In genomic region chr16:1420540-1421205, GRCh38 we compare ENCODE assay signal across 8 cellular contexts. TPM values are rescaled to one million over a fixed set of nuclear protein-coding genes. Genes with fewer than 3 reads are reported as not detected.
DNase-seq lines count a peak whose midpoint lies in the region; ATAC-seq and TF ChIP-seq lines count a peak whose summit lies in the region.

Gene UQCC4 (minus strand): TSS chr16:1420747. CDS start chr16:1420723, 24 bp downstream.

- BruUV-seq in Calu3 (replicated peaks; lab: Mats Ljungman, UMichigan): no TSS peak

- H3K36me3 ChIP-seq in HUES64 (ENCODE audit: insufficient read depth, low read length) (peaks cover 4% of the 10 kb centered on the region; the same call in 1 of the 2 replicates), OCI-LY1 (ENCODE audit: insufficient read depth, low read length) (peaks cover 2% of the 10 kb centered on the region; the same call in 1 of the 2 replicates)

- H3K4me1 Mint-ChIP-seq in Calu3 (ENCODE audit: low read depth, unreplicated experiment) (no peaks in the 10 kb centered on the region), endothelial cell (ENCODE audit: unreplicated experiment) (peaks cover 2% of the 10 kb centered on the region)

- peak within 1 kb of the TSS; percentile 92 for H2AFZ ChIP-seq in OCI-LY1 (ENCODE audit: low read length)

- TF ChIP-seq CTCF in Calu3 (IDR thresholded peaks at IDR 0.05; ENCODE audit: unreplicated experiment): no peak
- no peak for TF ChIP-seq CTCF in OCI-LY1 (IDR thresholded peaks at IDR 0.05; ENCODE audit: low read length)
- TF ChIP-seq CTCF in endothelial cell (IDR thresholded peaks at IDR 0.05; ENCODE audit: unreplicated experiment): no peak

- H3K36me3 Mint-ChIP-seq in Calu3 (ENCODE audit: insufficient read depth, unreplicated experiment): peaks cover 49% of the 10 kb centered on the region
- no peaks in the 10 kb centered on the region for H3K36me3 Mint-ChIP-seq in endothelial cell (ENCODE audit: low read depth, unreplicated experiment)

- CTCF ChIA-PET in Calu3 (lab: Charles Lee): interaction anchor here (0.7 to 1.7 kb wide), 11 partner anchors 9 to 348 kb away, joined by 3 to 8 read pairs (median 4); partner anchors contain the start of genes IFT140 and MAPK8IP3

- peak within 1 kb of the TSS; percentile 81 for H3K4me3 Mint-ChIP-seq in Calu3 (ENCODE audit: low read depth, unreplicated experiment)
- H3K4me3 Mint-ChIP-seq in endothelial cell (ENCODE audit: unreplicated experiment): peak within 1 kb of the TSS; percentile 94

- H3K9me2 ChIP-seq in OCI-LY1 (ENCODE audit: low read depth, low read length): no peaks in the 10 kb centered on the region

- H3K4me3 ChIP-seq in HUES64 (ENCODE audit: low read length): peak within 1 kb of the TSS; percentile 88
- H3K4me3 ChIP-seq in OCI-LY1 (ENCODE audit: low read depth, low read length, poor library complexity, severe bottlenecking): peak within 1 kb of the TSS; percentile 88

- H3K27ac ChIP-seq in HUES64 (ENCODE audit: low read depth, low read length) (peak within 1 kb of the TSS; percentile 54), OCI-LY1 (ENCODE audit: low read depth, low read length, poor library complexity, severe bottlenecking) (peak within 1 kb of the TSS; percentile 86)

- H3K27ac Mint-ChIP-seq in Calu3 (ENCODE audit: unreplicated experiment) (peak within 1 kb of the TSS; percentile 91), endothelial cell (ENCODE audit: unreplicated experiment) (peak within 1 kb of the TSS; percentile 94)

- H3K9me3 ChIP-seq in HUES64 (ENCODE audit: insufficient read depth, low read depth, low read length): no peaks in the 10 kb centered on the region
- H3K9me3 ChIP-seq in OCI-LY1 (ENCODE audit: low read length): no peaks in the 10 kb centered on the region

- no peaks in the 10 kb centered on the region for H3K27me3 ChIP-seq in HUES64 (ENCODE audit: insufficient read depth, low read length)
- H3K27me3 ChIP-seq in OCI-LY1 (ENCODE audit: insufficient read depth, low read length): no peaks in the 10 kb centered on the region

- DNase-seq in Calu3 (peak; percentile 99), endothelial cell (ENCODE audit: low spot score) (peak; percentile 98), midbrain (lab: John Stamatoyannopoulos, UW) (peak; percentile 100)
- peak; percentile 100 for DNase-seq in activated CD8-positive, alpha-beta memory T cell treated with anti-CD3 and anti-CD28 coated beads, Interleukin-2, amount 50 U/mL, for 48 hours
- DNase-seq in stimulated activated CD8-positive, alpha-beta memory T cell treated with anti-CD3 and anti-CD28 coated beads, Interleukin-2, amount 100 ng/mL, for 1 hour (ENCODE audit: low read depth in 2 of 2): peak; percentile 98 to 99

- no peaks in the 10 kb centered on the region for H3K27me3 Mint-ChIP-seq in Calu3 (ENCODE audit: unreplicated experiment)
- H3K27me3 Mint-ChIP-seq in endothelial cell (ENCODE audit: unreplicated experiment): peaks cover 4% of the 10 kb centered on the region

- peaks cover 4% of the 10 kb centered on the region; the same call in 1 of the 2 replicates for H3K4me1 ChIP-seq in HUES64 (ENCODE audit: insufficient read depth, low read length)
- H3K4me1 ChIP-seq in OCI-LY1 (ENCODE audit: insufficient read depth, low read length, severe bottlenecking): peaks cover 23% of the 10 kb centered on the region

- H3K9me3 Mint-ChIP-seq in Calu3 (ENCODE audit: low read depth, unreplicated experiment) (no peaks in the 10 kb centered on the region), endothelial cell (ENCODE audit: unreplicated experiment) (no peaks in the 10 kb centered on the region)

- peaks cover 6% of the 10 kb centered on the region for H3F3A ChIP-seq in OCI-LY1 (ENCODE audit: insufficient read depth, low read length)

- peaks cover 11% of the 10 kb centered on the region for H3K79me2 ChIP-seq in OCI-LY1 (ENCODE audit: insufficient read depth, low read length)

- ATAC-seq in GM21447 (IDR thresholded peaks at IDR 0.05; ENCODE audit: unreplicated experiment): peak; percentile 88

- intact Hi-C loops in Calu3 (cut with micrococcal nuclease; ENCODE audit: unreplicated experiment): no loop called here

- under 1% methylated on average over 70 of the region's 71 CpGs for WGBS in HUES64

- H4K20me1 ChIP-seq in OCI-LY1 (ENCODE audit: insufficient read depth, low read length): no peaks in the 10 kb centered on the region

- peak within 1 kb of the TSS; percentile 92 for H3K4me2 ChIP-seq in OCI-LY1 (ENCODE audit: low read length)

- H3K9ac ChIP-seq in HUES64 (ENCODE audit: low read depth, low read length): peak within 1 kb of the TSS; percentile 80
- H3K9ac ChIP-seq in OCI-LY1 (ENCODE audit: low read length): peak within 1 kb of the TSS; percentile 88

RNA-seq across cellular contexts. Expression of gene UQCC4, which starts in this region (rescaled TPM):
- total RNA-seq in Calu3 (2022) (16.6 and 23.4 TPM in 2 replicates), endothelial cell (ENCODE audit: unreplicated experiment) (11.4 TPM)
- 14.5 TPM for polyA plus RNA-seq in HUES64 (2013, experiment 1 of 2)
- polyA plus RNA-seq in HUES64 (2013, experiment 2 of 2): 17.6 TPM

Comparison
In these comparisons a context has a peak if more than half of its experiments do, and no peak if none do; other contexts are left out.
1. Peak in every context shown above with its lines: DNase-seq, ATAC-seq, H3K4me3 ChIP-seq and H3K27ac ChIP-seq.